ENCODE assay signal across 19 cellular contexts in the genomic region with DNA sequence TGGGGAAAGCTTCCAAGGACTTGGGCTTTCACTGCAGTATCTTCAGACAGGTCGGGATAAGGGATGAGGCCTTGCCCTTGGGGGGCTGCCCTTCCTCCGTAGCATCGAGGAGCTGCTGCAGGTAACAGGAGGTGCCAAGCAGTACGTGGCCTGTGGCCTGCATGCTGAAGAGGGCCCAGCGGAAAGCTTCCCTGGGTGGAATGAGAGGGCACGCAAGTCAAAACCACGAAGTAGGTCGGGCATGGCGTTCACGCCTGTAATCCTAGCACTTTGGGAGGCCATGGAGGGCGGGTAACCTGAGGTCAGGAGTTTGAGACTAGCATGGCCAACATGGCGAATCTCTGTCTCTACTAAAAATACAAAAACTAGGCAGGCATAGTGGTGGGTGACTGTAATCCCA. TPM values are rescaled to one million over a fixed set of nuclear protein-coding genes. Genes with fewer than 3 reads are reported as not detected.
A peak's percentile ranks its signal among the peaks of the same experiment; 100 is the strongest.
DNase-seq lines count a peak whose midpoint lies in the region; ATAC-seq and TF ChIP-seq lines count a peak whose summit lies in the region.
"Had no signal": no experiment of that assay in that cellular context is flagged by ENCODE, and none has a peak within 500 bp of the region (broad histone marks: within the 10 kb centered on the region; RNA-seq: fewer than 3 reads in every experiment).

No MANE protein-coding gene starts in this region.

- intact Hi-C loops in IMR-90 (cut with micrococcal nuclease), result no loop called here
- intact Hi-C loops in posterior vena cava (cut with DNase I), result no loop called here

- H2BK5ac ChIP-seq in IMR-90 (ENCODE audit: low read depth, low read length, poor library complexity, severe bottlenecking), result no peak overlapping the region

- no peaks in the 10 kb centered on the region for H3K79me1 ChIP-seq in IMR-90 (ENCODE audit: low read depth in 1 of 2, low read length in 2 of 2)

- H3K23ac ChIP-seq in IMR-90 (ENCODE audit: low read depth, low read length), result no peak overlapping the region

- CTCF ChIA-PET in IMR-90 (lab: Yijun Ruan, JAX), result no interaction called here

- H3K27ac ChIP-seq in IMR-90 (ENCODE audit: insufficient read depth, low read length) (no peak overlapping the region), esophagus (ENCODE audit: low read depth in 2 of 2, low read length in 1 of 2) (peak overlapping the region; percentile 8 to 55), thoracic aorta (peak overlapping the region; percentile 38 to 51)
- H3K27ac ChIP-seq: BLaER1 had no signal

- H2BK120ac ChIP-seq in IMR-90 (ENCODE audit: low read depth, low read length), result no peak overlapping the region

- H4K20me1 ChIP-seq in IMR-90 (ENCODE audit: insufficient read depth, low read length), result no peaks in the 10 kb centered on the region
- H4K20me1 ChIP-seq: BLaER1 had no signal

- WGBS in IMR-90 (ENCODE audit: extremely low coverage in 2 of 2, insufficient read length in 1 of 2), 2 experiments, result 90% methylated on average over 5 of the region's 12 CpGs; no CpG with 5 or more reads in 1 of the 2 experiments
- 88 to 93% methylated on average over 12 of the region's 12 CpGs for WGBS in esophagus, 2 donors

- no peak overlapping the region for H4K91ac ChIP-seq in IMR-90 (ENCODE audit: insufficient read depth, low read depth, low read length)

- BruUV-seq in IMR-90 (replicated peaks; lab: Mats Ljungman, UMichigan), result no TSS peak

- TF ChIP-seq RAD21 in IMR-90 (IDR thresholded peaks at IDR 0.05; ENCODE audit: low read length), result no peak

- H3K36me3 ChIP-seq in IMR-90 (ENCODE audit: control insufficient read depth, insufficient read depth, low read length) (no peaks in the 10 kb centered on the region), esophagus (ENCODE audit: control insufficient read depth in 2 of 2, insufficient read depth in 2 of 2, low read length in 1 of 2) (no peaks in the 10 kb centered on the region), thoracic aorta (no peaks in the 10 kb centered on the region)
- H3K36me3 ChIP-seq: BLaER1 had no signal

- no peak for TF ChIP-seq CTCF in IMR-90 (conservative IDR thresholded peaks at IDR 0.05; ENCODE audit: low read depth, low read length)
- TF ChIP-seq CTCF in thoracic aorta (IDR thresholded peaks at IDR 0.05), result no peak

- no peak overlapping the region for H4K8ac ChIP-seq in IMR-90 (ENCODE audit: low read depth in 2 of 2, low read length in 2 of 2)

- no peak overlapping the region for H3K4ac ChIP-seq in IMR-90 (ENCODE audit: low read depth, low read length)

- H3K4me1 ChIP-seq in IMR-90 (ENCODE audit: control insufficient read depth, insufficient read depth, low read length), result peaks cover 14% of the 10 kb centered on the region
- peaks cover 0 to 4% of the 10 kb centered on the region in 2 donors for H3K4me1 ChIP-seq in esophagus (ENCODE audit: control insufficient read depth in 2 of 2, insufficient read depth in 2 of 2, low read length in 1 of 2)
- H3K4me1 ChIP-seq in thoracic aorta (ENCODE audit: control insufficient read depth in 1 of 2, low read depth in 2 of 2), result peaks cover 13 to 34% of the 10 kb centered on the region in 2 donors

- no peak overlapping the region for H4K5ac ChIP-seq in IMR-90 (ENCODE audit: low read depth, low read length)

- no peak overlapping the region for H2BK20ac ChIP-seq in IMR-90 (ENCODE audit: low read depth, low read length)

- ATAC-seq in IMR-90 (ENCODE audit: low read depth), result no peak
- no peak for ATAC-seq in thoracic aorta (ENCODE audit: insufficient number of reproducible peaks, low FRiP score, low read depth)
- ATAC-seq: GM12878 had no signal

- no peak for TF ChIP-seq POLR2A in IMR-90 (IDR thresholded peaks at IDR 0.05; ENCODE audit: low read depth, low read length)

- no peak overlapping the region for H3K4me2 ChIP-seq in IMR-90 (ENCODE audit: low read depth, low read length)
- H3K4me2 ChIP-seq: BLaER1 had no signal

- H2AFZ ChIP-seq in IMR-90 (replicated peaks; ENCODE audit: low read length, poor library complexity), result peak overlapping the region; percentile 65

- H3K9ac ChIP-seq in IMR-90 (ENCODE audit: low read depth, low read length), result no peak overlapping the region
- H3K9ac ChIP-seq: BLaER1 had no signal

- no peaks in the 10 kb centered on the region for H3K27me3 ChIP-seq in IMR-90 (ENCODE audit: control insufficient read depth, insufficient read depth, low read length)
- no peaks in the 10 kb centered on the region for H3K27me3 ChIP-seq in esophagus (ENCODE audit: control insufficient read depth in 1 of 2, insufficient read depth in 2 of 2, low read length in 2 of 2)
- H3K27me3 ChIP-seq in thoracic aorta (replicated peaks; ENCODE audit: insufficient read depth), result no peaks in the 10 kb centered on the region

- H3K18ac ChIP-seq in IMR-90 (ENCODE audit: low read depth, low read length), result no peak overlapping the region

- peaks cover 8% of the 10 kb centered on the region; the same call in 1 of the 2 replicates for H3K9me1 ChIP-seq in IMR-90 (ENCODE audit: insufficient read depth, low read length)

- dilution Hi-C loops in IMR-90 (cut with HindIII; ENCODE audit: low sequenced_read_pairs, unreplicated experiment), result no loop called here

- H2AK5ac ChIP-seq in IMR-90 (ENCODE audit: low read depth, low read length), result peak overlapping the region; percentile 34; the same call in 1 of the 2 replicates

- no peak overlapping the region for H3K56ac ChIP-seq in IMR-90 (ENCODE audit: extremely low read depth, insufficient read depth, low read length)

- DNase-seq in IMR-90, result no peak
- peak; percentile 64 for DNase-seq in posterior vena cava (ENCODE audit: low spot score)
- DNase-seq in thoracic aorta (ENCODE audit: low spot score), result no peak
- no peak for DNase-seq in NOMO-1 (lab: John Stamatoyannopoulos, UW; ENCODE audit: unreplicated experiment in 2 of 2)
- no peak for DNase-seq in T1000 (lab: John Stamatoyannopoulos, UW)
- no peak for DNase-seq in COLO829 (ENCODE audit: low spot score)
- DNase-seq: CD8-positive, alpha-beta memory T cell; DND-41; GOT3; HFFc6; Kasumi-1; NCI-H1105; NCI-H1694; NCI-H510A treated with DMSO at 0.1 percent for 48 hours; NCI-H82 had no signal

- no peak overlapping the region for H3K14ac ChIP-seq in IMR-90 (replicated peaks; ENCODE audit: low read depth, low read length)

- no peak overlapping the region for H2BK15ac ChIP-seq in IMR-90 (ENCODE audit: low read depth, low read length)

- peak overlapping the region; percentile 28 for H2AK9ac ChIP-seq in IMR-90 (replicated peaks; ENCODE audit: low read depth, low read length, poor library complexity)

- POLR2A ChIA-PET in IMR-90 (lab: Charles Lee; ENCODE audit: unreplicated experiment), result no interaction called here

- no peak overlapping the region for H3K4me3 ChIP-seq in IMR-90 (ENCODE audit: insufficient read depth, low read depth, low read length)
- no peak overlapping the region for H3K4me3 ChIP-seq in esophagus (ENCODE audit: low read depth in 1 of 2, low read length in 2 of 2)
- H3K4me3 ChIP-seq in thoracic aorta, result no peak overlapping the region
- H3K4me3 ChIP-seq: BLaER1, GM12878 had no signal

- in situ Hi-C loops in IMR-90 (cut with MboI; ENCODE audit: low sequenced_read_pairs), result no loop called here

- H3K9me3 ChIP-seq in IMR-90 (ENCODE audit: control insufficient read depth, insufficient read depth, low read length), result 0 out of 2 replicates have a peak, but pooled peaks cover 2% of the 10 kb centered on the region
- H3K9me3 ChIP-seq in esophagus (ENCODE audit: control insufficient read depth in 2 of 2, insufficient read depth in 1 of 2, low read depth in 1 of 2, low read length in 1 of 2), result no peaks in the 10 kb centered on the region
- no peaks in the 10 kb centered on the region for H3K9me3 ChIP-seq in thoracic aorta
- H3K9me3 ChIP-seq: BLaER1 had no signal

TF ChIP-seq in IMR-90, 13 proteins besides CTCF, POLR2A, EP300 and RAD21 (continues in another document):
- TF ChIP-seq SMC3 (IDR thresholded peaks at IDR 0.05; ENCODE audit: low read depth, low read length) (no peak), CHD1 (IDR thresholded peaks at IDR 0.05; ENCODE audit: low read depth, low read length) (no peak), BHLHE40 (IDR thresholded peaks at IDR 0.05; ENCODE audit: low read depth, low read length) (no peak), MAFK (IDR thresholded peaks at IDR 0.05; ENCODE audit: low read depth, low read length) (no peak), MAZ (IDR thresholded peaks at IDR 0.05; ENCODE audit: borderline replicate concordance, low read depth, low read length) (no peak)

RNA-seq across cellular contexts. Expression of a gene that starts 12.9 kb away (rescaled TPM):
- total RNA-seq in IMR-90 (2012; rRNA removed) (not detected in 2 replicates), posterior vena cava (1 to 10 TPM; 1.2 to 2.9 TPM), thoracic aorta (1 to 10 TPM; 2.0 to 2.6 TPM)
- polyA plus RNA-seq in IMR-90 (2012; rRNA removed) (0.09 TPM in 1 of 2 replicates, not detected in the other), esophagus (under 1 TPM; 0.18 to 0.53 TPM)
- polyA plus RNA-seq in IMR-90 (2012; cell fraction: cytosol; rRNA removed), result 0.07 and 0.11 TPM in 2 replicates
- polyA plus RNA-seq in IMR-90 (2012; cell fraction: nucleus; rRNA removed; ENCODE audit: low replicate concordance), result not detected in 2 replicates
- total RNA-seq: CD8-positive, alpha-beta memory T cell; GM12878; HFFc6 had no signal
- polyA plus RNA-seq: CD8-positive, alpha-beta memory T cell had no signal

RNA-seq across cellular contexts. Expression of a gene that starts 23.3 kb away (rescaled TPM):
- total RNA-seq in IMR-90 (2012; rRNA removed) (30.3 and 30.8 TPM in 2 replicates), posterior vena cava (10 to 100 TPM; 18.2 to 20.0 TPM), thoracic aorta (10 to 100 TPM; 24.5 to 41.3 TPM)
- polyA plus RNA-seq in IMR-90 (2012; rRNA removed) (49.4 and 53.0 TPM in 2 replicates), esophagus (10 to 100 TPM; 30.7 to 31.6 TPM)
- polyA plus RNA-seq in IMR-90 (2012; cell fraction: cytosol; rRNA removed), result 28.1 and 48.8 TPM in 2 replicates
- polyA plus RNA-seq in IMR-90 (2012; cell fraction: nucleus; rRNA removed; ENCODE audit: low replicate concordance), result 30.5 and 49.8 TPM in 2 replicates

RNA-seq across cellular contexts. Expression of a gene that starts 23.3 kb away (rescaled TPM):
- total RNA-seq in IMR-90 (2012; rRNA removed), result 39.3 and 40.5 TPM in 2 replicates
- 30.3 and 32.7 TPM in 2 replicates for polyA plus RNA-seq in IMR-90 (2012; rRNA removed)
- 17.6 and 44.6 TPM in 2 replicates for polyA plus RNA-seq in IMR-90 (2012; cell fraction: cytosol; rRNA removed)
- 8.8 and 13.0 TPM in 2 replicates for polyA plus RNA-seq in IMR-90 (2012; cell fraction: nucleus; rRNA removed; ENCODE audit: low replicate concordance)
- 10 to 100 TPM; 20.6 to 25.8 TPM for polyA plus RNA-seq in esophagus
- 10 to 100 TPM; 19.6 to 20.0 TPM for total RNA-seq in posterior vena cava
- total RNA-seq in thoracic aorta, result 10 to 100 TPM; 21.5 to 38.6 TPM

RNA-seq across cellular contexts. Expression of a gene that starts 35.5 kb away (rescaled TPM):
- total RNA-seq in IMR-90 (2012; rRNA removed) (0.90 and 1.1 TPM in 2 replicates), posterior vena cava (1 to 10 TPM; 9.6 to 10.0 TPM), thoracic aorta (10 to 100 TPM in 1 of 2 donors, 1 to 10 TPM in 1; 5.7 to 11.9 TPM)
- polyA plus RNA-seq in IMR-90 (2012; rRNA removed) (7.2 and 8.6 TPM in 2 replicates), esophagus (10 to 100 TPM in 1 of 2 donors, 1 to 10 TPM in 1; 9.2 to 24.9 TPM)
- 2.9 and 4.4 TPM in 2 replicates for polyA plus RNA-seq in IMR-90 (2012; cell fraction: cytosol; rRNA removed)
- polyA plus RNA-seq in IMR-90 (2012; cell fraction: nucleus; rRNA removed; ENCODE audit: low replicate concordance), result 14.6 and 32.4 TPM in 2 replicates
- polyA plus RNA-seq: IgD-negative memory B cell had no signal

RNA-seq across cellular contexts. Expression of a gene that starts 49.8 kb away (rescaled TPM):
- total RNA-seq in IMR-90 (2012; rRNA removed), result 18.9 and 20.8 TPM in 2 replicates
- 28.3 and 29.9 TPM in 2 replicates for polyA plus RNA-seq in IMR-90 (2012; rRNA removed)
- 30.0 and 33.9 TPM in 2 replicates for polyA plus RNA-seq in IMR-90 (2012; cell fraction: cytosol; rRNA removed)
- polyA plus RNA-seq in IMR-90 (2012; cell fraction: nucleus; rRNA removed; ENCODE audit: low replicate concordance), result 64.3 and 129 TPM in 2 replicates
- 10 to 100 TPM; 37.0 to 52.7 TPM for polyA plus RNA-seq in esophagus
- 10 to 100 TPM; 31.9 to 41.1 TPM for total RNA-seq in posterior vena cava
- 10 to 100 TPM; 52.2 to 59.4 TPM for total RNA-seq in thoracic aorta
